Comparison of ENCODE assay signal across 1 cellular context in genomic region chr18:23452728-23453656, GRCh38.
A peak's percentile ranks its signal among the peaks of the same experiment; 100 is the strongest.
TF ChIP-seq lines count a peak whose summit lies in the region.

A gene with protein sequence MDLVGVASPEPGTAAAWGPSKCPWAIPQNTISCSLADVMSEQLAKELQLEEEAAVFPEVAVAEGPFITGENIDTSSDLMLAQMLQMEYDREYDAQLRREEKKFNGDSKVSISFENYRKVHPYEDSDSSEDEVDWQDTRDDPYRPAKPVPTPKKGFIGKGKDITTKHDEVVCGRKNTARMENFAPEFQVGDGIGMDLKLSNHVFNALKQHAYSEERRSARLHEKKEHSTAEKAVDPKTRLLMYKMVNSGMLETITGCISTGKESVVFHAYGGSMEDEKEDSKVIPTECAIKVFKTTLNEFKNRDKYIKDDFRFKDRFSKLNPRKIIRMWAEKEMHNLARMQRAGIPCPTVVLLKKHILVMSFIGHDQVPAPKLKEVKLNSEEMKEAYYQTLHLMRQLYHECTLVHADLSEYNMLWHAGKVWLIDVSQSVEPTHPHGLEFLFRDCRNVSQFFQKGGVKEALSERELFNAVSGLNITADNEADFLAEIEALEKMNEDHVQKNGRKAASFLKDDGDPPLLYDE (plus strand): TSS chr18:23453287. CDS start chr18:23453440, 153 bp downstream.

TF ChIP-seq in GM12878, 131 proteins besides CTCF, POLR2A, EP300 and RAD21 (continued from another document and continues in another):
- TF ChIP-seq ZNF687 (IDR thresholded peaks at IDR 0.05) (peak; percentile 56; the same call in 1 of the 2 replicates), PAX8 (IDR thresholded peaks at IDR 0.05) (no peak), NRF1 (conservative IDR thresholded peaks at IDR 0.05; ENCODE audit: low read depth, low read length) (no peak), MTA2 (IDR thresholded peaks at IDR 0.05; ENCODE audit: low read depth) (no peak), RFX5 (IDR thresholded peaks at IDR 0.05; ENCODE audit: low read depth, low read length) (no peak), NFIC (IDR thresholded peaks at IDR 0.05; ENCODE audit: low read depth, low read length) (no peak), ETV6 (conservative IDR thresholded peaks at IDR 0.05 in 1 of 2, IDR thresholded peaks at IDR 0.05 in 1 of 2; ENCODE audit: borderline replicate concordance in 1 of 2, low read depth in 1 of 2) (0 out of 4 replicates have a peak, but pooled peaks of 1 of the 2 experiments have one; percentile 27), SIN3A (IDR thresholded peaks at IDR 0.05; ENCODE audit: low read depth, low read length) (peak; percentile 66), HDGF (IDR thresholded peaks at IDR 0.05) (peak; percentile 95), RCOR1 (conservative IDR thresholded peaks at IDR 0.05; ENCODE audit: low read depth, low read length) (no peak), NR2C2 (IDR thresholded peaks at IDR 0.05; ENCODE audit: borderline replicate concordance, control insufficient read depth, insufficient read length, low read depth) (no peak), E4F1 (IDR thresholded peaks at IDR 0.05; ENCODE audit: borderline replicate concordance, partially characterized antibody) (no peak), TCF7 (IDR thresholded peaks at IDR 0.05; ENCODE audit: borderline replicate concordance) (no peak), ASH2L (IDR thresholded peaks at IDR 0.05; ENCODE audit: borderline replicate concordance, low read depth) (0 out of 2 replicates have a peak, but pooled peaks have one; percentile 59), GATAD2B (conservative IDR thresholded peaks at IDR 0.05; ENCODE audit: low read depth) (no peak; the same call in 1 of the 2 replicates), BHLHE40 (IDR thresholded peaks at IDR 0.05; ENCODE audit: borderline replicate concordance in 1 of 2, low read depth in 2 of 2, low read length in 1 of 2) (peak; percentile 50 to 80; a peak in 2 of 4 replicates), ZSCAN29 (IDR thresholded peaks at IDR 0.05) (no peak), EGR1 (IDR thresholded peaks at IDR 0.05; ENCODE audit: borderline replicate concordance in 1 of 2, low read depth in 2 of 2, low read length in 2 of 2) (0 out of 3 replicates have a peak, but pooled peaks of 1 of the 2 experiments have one; percentile 51), CHD4 (IDR thresholded peaks at IDR 0.05) (no peak), MEF2B (IDR thresholded peaks at IDR 0.05; ENCODE audit: partially characterized antibody, poor library complexity, severe bottlenecking) (no peak), ATF7 (IDR thresholded peaks at IDR 0.05; ENCODE audit: low read depth) (no peak), ESRRA (IDR thresholded peaks at IDR 0.05; ENCODE audit: low read length) (no peak), EZH2 (IDR thresholded peaks at IDR 0.05; ENCODE audit: borderline replicate concordance, control insufficient read depth, low read depth, low read length) (no peak), SMAD1 (IDR thresholded peaks at IDR 0.05; ENCODE audit: low read depth, partially characterized antibody) (no peak), RB1 (IDR thresholded peaks at IDR 0.05; ENCODE audit: borderline replicate concordance) (no peak), TCF12 (IDR thresholded peaks at IDR 0.05; ENCODE audit: low read depth, low read length) (peak; percentile 16; the same call in 1 of the 2 replicates), IRF5 (IDR thresholded peaks at IDR 0.05; ENCODE audit: borderline replicate concordance) (no peak), CREM (IDR thresholded peaks at IDR 0.05; ENCODE audit: low read depth) (peak; percentile 43), FOXM1 (IDR thresholded peaks at IDR 0.05; ENCODE audit: low read depth, low read length) (no peak), BCL3 (IDR thresholded peaks at IDR 0.05; ENCODE audit: borderline replicate concordance, insufficient read depth, low read depth, low read length, poor library complexity, severe bottlenecking) (no peak), KLF5 (IDR thresholded peaks at IDR 0.05; ENCODE audit: partially characterized antibody) (no peak), BRCA1 (IDR thresholded peaks at IDR 0.05; ENCODE audit: low read depth, low read length) (no peak), CBFB (IDR thresholded peaks at IDR 0.05; ENCODE audit: low read depth) (0 out of 2 replicates have a peak, but pooled peaks have one; percentile 19), YY1 (IDR thresholded peaks at IDR 0.05; ENCODE audit: low read depth, low read length) (peak; percentile 92)
- TF ChIP-seq, protein P1, sequence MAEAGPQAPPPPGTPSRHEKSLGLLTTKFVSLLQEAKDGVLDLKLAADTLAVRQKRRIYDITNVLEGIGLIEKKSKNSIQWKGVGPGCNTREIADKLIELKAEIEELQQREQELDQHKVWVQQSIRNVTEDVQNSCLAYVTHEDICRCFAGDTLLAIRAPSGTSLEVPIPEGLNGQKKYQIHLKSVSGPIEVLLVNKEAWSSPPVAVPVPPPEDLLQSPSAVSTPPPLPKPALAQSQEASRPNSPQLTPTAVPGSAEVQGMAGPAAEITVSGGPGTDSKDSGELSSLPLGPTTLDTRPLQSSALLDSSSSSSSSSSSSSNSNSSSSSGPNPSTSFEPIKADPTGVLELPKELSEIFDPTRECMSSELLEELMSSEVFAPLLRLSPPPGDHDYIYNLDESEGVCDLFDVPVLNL (IDR thresholded peaks at IDR 0.05; ENCODE audit: low read depth, low read length), result no peak
- TF ChIP-seq, protein P2, sequence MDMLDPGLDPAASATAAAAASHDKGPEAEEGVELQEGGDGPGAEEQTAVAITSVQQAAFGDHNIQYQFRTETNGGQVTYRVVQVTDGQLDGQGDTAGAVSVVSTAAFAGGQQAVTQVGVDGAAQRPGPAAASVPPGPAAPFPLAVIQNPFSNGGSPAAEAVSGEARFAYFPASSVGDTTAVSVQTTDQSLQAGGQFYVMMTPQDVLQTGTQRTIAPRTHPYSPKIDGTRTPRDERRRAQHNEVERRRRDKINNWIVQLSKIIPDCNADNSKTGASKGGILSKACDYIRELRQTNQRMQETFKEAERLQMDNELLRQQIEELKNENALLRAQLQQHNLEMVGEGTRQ (IDR thresholded peaks at IDR 0.05; ENCODE audit: borderline replicate concordance, low read depth, low read length), result peak; percentile 70
- TF ChIP-seq, protein P3, sequence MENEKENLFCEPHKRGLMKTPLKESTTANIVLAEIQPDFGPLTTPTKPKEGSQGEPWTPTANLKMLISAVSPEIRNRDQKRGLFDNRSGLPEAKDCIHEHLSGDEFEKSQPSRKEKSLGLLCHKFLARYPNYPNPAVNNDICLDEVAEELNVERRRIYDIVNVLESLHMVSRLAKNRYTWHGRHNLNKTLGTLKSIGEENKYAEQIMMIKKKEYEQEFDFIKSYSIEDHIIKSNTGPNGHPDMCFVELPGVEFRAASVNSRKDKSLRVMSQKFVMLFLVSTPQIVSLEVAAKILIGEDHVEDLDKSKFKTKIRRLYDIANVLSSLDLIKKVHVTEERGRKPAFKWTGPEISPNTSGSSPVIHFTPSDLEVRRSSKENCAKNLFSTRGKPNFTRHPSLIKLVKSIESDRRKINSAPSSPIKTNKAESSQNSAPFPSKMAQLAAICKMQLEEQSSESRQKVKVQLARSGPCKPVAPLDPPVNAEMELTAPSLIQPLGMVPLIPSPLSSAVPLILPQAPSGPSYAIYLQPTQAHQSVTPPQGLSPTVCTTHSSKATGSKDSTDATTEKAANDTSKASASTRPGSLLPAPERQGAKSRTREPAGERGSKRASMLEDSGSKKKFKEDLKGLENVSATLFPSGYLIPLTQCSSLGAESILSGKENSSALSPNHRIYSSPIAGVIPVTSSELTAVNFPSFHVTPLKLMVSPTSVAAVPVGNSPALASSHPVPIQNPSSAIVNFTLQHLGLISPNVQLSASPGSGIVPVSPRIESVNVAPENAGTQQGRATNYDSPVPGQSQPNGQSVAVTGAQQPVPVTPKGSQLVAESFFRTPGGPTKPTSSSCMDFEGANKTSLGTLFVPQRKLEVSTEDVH (IDR thresholded peaks at IDR 0.05; ENCODE audit: low read depth, partially characterized antibody), result no peak
- TF ChIP-seq, protein P4, sequence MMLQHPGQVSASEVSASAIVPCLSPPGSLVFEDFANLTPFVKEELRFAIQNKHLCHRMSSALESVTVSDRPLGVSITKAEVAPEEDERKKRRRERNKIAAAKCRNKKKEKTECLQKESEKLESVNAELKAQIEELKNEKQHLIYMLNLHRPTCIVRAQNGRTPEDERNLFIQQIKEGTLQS (IDR thresholded peaks at IDR 0.05; ENCODE audit: borderline replicate concordance, extremely low read depth, low read depth, low read length), result no peak
- TF ChIP-seq, protein P5, sequence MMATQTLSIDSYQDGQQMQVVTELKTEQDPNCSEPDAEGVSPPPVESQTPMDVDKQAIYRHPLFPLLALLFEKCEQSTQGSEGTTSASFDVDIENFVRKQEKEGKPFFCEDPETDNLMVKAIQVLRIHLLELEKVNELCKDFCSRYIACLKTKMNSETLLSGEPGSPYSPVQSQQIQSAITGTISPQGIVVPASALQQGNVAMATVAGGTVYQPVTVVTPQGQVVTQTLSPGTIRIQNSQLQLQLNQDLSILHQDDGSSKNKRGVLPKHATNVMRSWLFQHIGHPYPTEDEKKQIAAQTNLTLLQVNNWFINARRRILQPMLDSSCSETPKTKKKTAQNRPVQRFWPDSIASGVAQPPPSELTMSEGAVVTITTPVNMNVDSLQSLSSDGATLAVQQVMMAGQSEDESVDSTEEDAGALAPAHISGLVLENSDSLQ (IDR thresholded peaks at IDR 0.05), result peak; percentile 75
